Comparison of ENCODE assay signal across 13 cellular contexts in genomic region chr3:186075489-186075888, GRCh38. TPM values are rescaled to one million over a fixed set of nuclear protein-coding genes. Genes with fewer than 3 reads are reported as not detected.
DNase-seq lines count a peak whose midpoint lies in the region; ATAC-seq and TF ChIP-seq lines count a peak whose summit lies in the region.
"Had no signal": no experiment of that assay in that cellular context is flagged by ENCODE, and none has a peak within 500 bp of the region (broad histone marks: within the 10 kb centered on the region; RNA-seq: fewer than 3 reads in every experiment).

No MANE protein-coding gene starts in this region.

- H3K27me3 ChIP-seq in mammary epithelial cell (ENCODE audit: insufficient read depth, low read length), result no peaks in the 10 kb centered on the region
- H3K27me3 ChIP-seq in right cardiac atrium (ENCODE audit: control insufficient read depth, insufficient read depth), result no peaks in the 10 kb centered on the region
- no peaks in the 10 kb centered on the region for H3K27me3 ChIP-seq in A673 (replicated peaks; ENCODE audit: insufficient read depth, low read depth, low read length, poor library complexity)
- H3K27me3 ChIP-seq: BE2C had no signal

- peak overlapping the region; percentile 57 for H3K27ac Mint-ChIP-seq in type B pancreatic cell
- H3K27ac Mint-ChIP-seq: CD8-positive, alpha-beta memory T cell; HFFc6 had no signal

- H2AFZ ChIP-seq in mammary epithelial cell (ENCODE audit: low read depth, low read length), result no peak overlapping the region

- 91% methylated on average over 2 of the region's 2 CpGs for WGBS in mammary epithelial cell (ENCODE audit: low coverage, missing lambda C conversion rate)
- WGBS in right cardiac atrium, result 67% methylated on average over 2 of the region's 2 CpGs

- BruUV-seq in mammary epithelial cell (replicated peaks; lab: Mats Ljungman, UMichigan), result no TSS peak
- no TSS peak for BruUV-seq in A673 (replicated peaks; lab: Mats Ljungman, UMichigan)

- CTCF ChIA-PET in mammary epithelial cell (lab: Charles Lee; ENCODE audit: low non-redundant PET), result no interaction called here
- CTCF ChIA-PET in A673 (lab: Charles Lee), result interaction anchor here (1.3 kb wide), 1 partner anchor 202 kb away, joined by 4 read pairs; no protein-coding TSS in a partner anchor

- ATAC-seq in right cardiac atrium (no peak), Right ventricle myocardium superior (ENCODE audit: poor library complexity) (no peak)

- H3K36me3 Mint-ChIP-seq in type B pancreatic cell, result peaks cover 37% of the 10 kb centered on the region

- intact Hi-C loops in mammary epithelial cell (cut with micrococcal nuclease), result loop anchor here (2.0 to 5.0 kb wide), 2 partner anchors 33 to 167 kb away; partner anchors contain the start of gene ETV5
- intact Hi-C loops in right cardiac atrium (cut with DNase I), result no loop called here
- intact Hi-C loops in A673 (cut with micrococcal nuclease; ENCODE audit: unreplicated experiment), result no loop called here
- intact Hi-C loops in Right ventricle myocardium superior (cut with DNase I), result no loop called here

- POLR2A ChIA-PET in A673 (lab: Charles Lee; ENCODE audit: low non-redundant PET), result no interaction called here

- DNase-seq in EL (peak; percentile 13), mammary epithelial cell (peak; percentile 38), foreskin melanocyte (peak; percentile 62), type B pancreatic cell (ENCODE audit: extremely low spot score, unreplicated experiment) (no peak), right cardiac atrium (no peak), A673 (ENCODE audit: low spot score) (no peak), Right ventricle myocardium superior (no peak)
- DNase-seq: BE2C; Caco-2; CD8-positive, alpha-beta memory T cell; DND-41; HCEC 1CT; HFFc6 had no signal

- H3K79me2 ChIP-seq in mammary epithelial cell (ENCODE audit: insufficient read depth, low read length), result no peaks in the 10 kb centered on the region

- H3K36me3 ChIP-seq in mammary epithelial cell (ENCODE audit: insufficient read depth, low read length), result peaks cover 6% of the 10 kb centered on the region
- peaks cover 33% of the 10 kb centered on the region for H3K36me3 ChIP-seq in A673 (ENCODE audit: insufficient read depth, low read length, poor library complexity, severe bottlenecking)

- H3K4me3 ChIP-seq in mammary epithelial cell (replicated peaks in 1 of 3; ENCODE audit: insufficient read depth in 1 of 3, low read depth in 2 of 3, low read length in 3 of 3) (no peak overlapping the region), right cardiac atrium (ENCODE audit: low read length) (no peak overlapping the region), A673 (ENCODE audit: low read depth, low read length, poor library complexity, severe bottlenecking) (no peak overlapping the region)

- in situ Hi-C loops in mammary epithelial cell (cut with MboI; ENCODE audit: low sequenced_read_pairs in 2 of 2), result no loop called here

- peaks cover 14% of the 10 kb centered on the region for H3K4me1 Mint-ChIP-seq in type B pancreatic cell (ENCODE audit: unreplicated experiment)
- H3K4me1 Mint-ChIP-seq: CD8-positive, alpha-beta memory T cell had no signal

- peaks cover 9% of the 10 kb centered on the region for H3K9me3 Mint-ChIP-seq in type B pancreatic cell

- H3K9ac ChIP-seq in mammary epithelial cell (ENCODE audit: insufficient read depth, low read length), result no peak overlapping the region

- peak overlapping the region; percentile 43 for H3K27ac ChIP-seq in mammary epithelial cell (ENCODE audit: insufficient read depth, low read depth, low read length)
- H3K27ac ChIP-seq in right cardiac atrium (ENCODE audit: low read length), result no peak overlapping the region
- no peak overlapping the region for H3K27ac ChIP-seq in A673 (ENCODE audit: low read depth, low read length, poor library complexity, severe bottlenecking)

- no peak for TF ChIP-seq CTCF in mammary epithelial cell (conservative IDR thresholded peaks at IDR 0.05 in 1 of 2, IDR thresholded peaks at IDR 0.05 in 1 of 2; ENCODE audit: extremely low read depth in 1 of 2, insufficient read depth in 1 of 2, low read depth in 1 of 2, low read length in 2 of 2)
- TF ChIP-seq CTCF in type B pancreatic cell (conservative IDR thresholded peaks at IDR 0.05), result no peak
- TF ChIP-seq CTCF in A673 (conservative IDR thresholded peaks at IDR 0.05; ENCODE audit: low read depth, low read length), result no peak

- H3K9me3 ChIP-seq in mammary epithelial cell (replicated peaks; ENCODE audit: insufficient read depth, low read length), result no peaks in the 10 kb centered on the region
- no peaks in the 10 kb centered on the region for H3K9me3 ChIP-seq in right cardiac atrium (ENCODE audit: control insufficient read depth, low read length)
- H3K9me3 ChIP-seq in A673 (ENCODE audit: low read depth, low read length, poor library complexity, severe bottlenecking), result no peaks in the 10 kb centered on the region
- H3K9me3 ChIP-seq: BE2C, Caco-2 had no signal

- no peaks in the 10 kb centered on the region for H4K20me1 ChIP-seq in mammary epithelial cell (ENCODE audit: insufficient read depth, low read length)

- H3K4me2 ChIP-seq in mammary epithelial cell (ENCODE audit: insufficient read depth, low read depth, low read length), result peak overlapping the region; percentile 35

- H3K4me1 ChIP-seq in mammary epithelial cell (ENCODE audit: insufficient read depth, low read length) (peaks cover 11% of the 10 kb centered on the region), right cardiac atrium (ENCODE audit: control insufficient read depth, insufficient read depth, low read length) (no peaks in the 10 kb centered on the region), A673 (ENCODE audit: insufficient read depth, low read length, poor library complexity, severe bottlenecking) (no peaks in the 10 kb centered on the region)
- H3K4me1 ChIP-seq: BE2C had no signal

- no peak overlapping the region for H3K4me3 Mint-ChIP-seq in type B pancreatic cell
- H3K4me3 Mint-ChIP-seq: CD8-positive, alpha-beta memory T cell; HFFc6 had no signal

- H3K27me3 Mint-ChIP-seq in type B pancreatic cell, result no peaks in the 10 kb centered on the region

- dilution Hi-C loops in mammary epithelial cell (cut with HindIII; ENCODE audit: low sequenced_read_pairs), result no loop called here

RNA-seq across cellular contexts. Expression of gene ETV5, which starts 33.4 kb away (rescaled TPM):
- total RNA-seq in mammary epithelial cell, result 10 to 100 TPM; 69.3 to 80.3 TPM
- 32.9 TPM for polyA plus RNA-seq in mammary epithelial cell
- polyA minus RNA-seq in mammary epithelial cell, result 117 TPM
- 26.4 and 42.2 TPM in 2 replicates for total RNA-seq in type B pancreatic cell (ENCODE audit: low replicate concordance)
- 10 to 100 TPM in 1 of 4 donors, 1 to 10 TPM in 3; 6.1 to 35.1 (median 7.3) TPM for total RNA-seq in right cardiac atrium
- polyA plus RNA-seq in right cardiac atrium, result 1.7 TPM
- total RNA-seq in A673 (2021), result 87.4 and 92.9 TPM in 2 replicates
- total RNA-seq in Right ventricle myocardium superior, result 5.9 TPM
- polyA plus RNA-seq: CD8-positive, alpha-beta memory T cell had no signal

Comparison
In these comparisons a context has a peak if more than half of its experiments do, and no peak if none do; other contexts are left out.
1. DNase-seq: peak in EL (single experiment), mammary epithelial cell (single experiment) and foreskin melanocyte (single experiment); none in type B pancreatic cell (single experiment), right cardiac atrium (0 of 3), A673 (single experiment) and Right ventricle myocardium superior (single experiment).